Comparison of ENCODE assay signal across 9 cellular contexts in genomic region chr15:89836255-89837133, GRCh38. TPM values are rescaled to one million over a fixed set of nuclear protein-coding genes. Genes with fewer than 3 reads are reported as not detected.
DNase-seq lines count a peak whose midpoint lies in the region; ATAC-seq and TF ChIP-seq lines count a peak whose summit lies in the region.
"Had no signal": no experiment of that assay in that cellular context is flagged by ENCODE, and none has a peak within 500 bp of the region (broad histone marks: within the 10 kb centered on the region; RNA-seq: fewer than 3 reads in every experiment).

No MANE protein-coding gene starts in this region.

- WGBS in hepatocyte (ENCODE audit: low lambda C conversion rate, missing lambda C conversion rate), result 57% methylated on average over 11 of the region's 11 CpGs
- WGBS in stomach, 5 donors, result 56 to 74% (median 62%) methylated on average over 11 of the region's 11 CpGs
- WGBS in neuronal stem cell (ENCODE audit: extremely low coverage in 2 of 2, insufficient read length in 2 of 2, insufficient replicate concordance in 1 of 2), 2 donors, result no CpG with 5 or more reads among the region's 11 CpGs

- H2AFZ ChIP-seq in hepatocyte (no peak overlapping the region), neuronal stem cell (ENCODE audit: low read length) (no peak overlapping the region)

- H2BK12ac ChIP-seq in neuronal stem cell (ENCODE audit: low read length), result no peak overlapping the region

- DNase-seq in GM04504 (ENCODE audit: low read depth) (peak; percentile 94), astrocyte of the cerebellum (ENCODE audit: low read depth) (peak; percentile 92), hepatocyte (ENCODE audit: low spot score) (peak; percentile 70), stomach (no peak), NCI-H1694 (lab: John Stamatoyannopoulos, UW) (no peak), neuronal stem cell (ENCODE audit: low spot score) (no peak)
- DNase-seq in activated effector memory CD4-positive, alpha-beta T cell treated with Interleukin-2 at 50 U/mL for 16 hours, result no peak

- no peaks in the 10 kb centered on the region for H4K20me1 ChIP-seq in hepatocyte (ENCODE audit: insufficient read depth, poor library complexity, severe bottlenecking)

- in situ Hi-C loops in astrocyte of the cerebellum (cut with HindIII; ENCODE audit: low sequenced_read_pairs), result no loop called here

- H3K14ac ChIP-seq in neuronal stem cell (ENCODE audit: low read length), result no peak overlapping the region

- intact Hi-C loops in stomach (cut with DNase I; ENCODE audit: low total_unique reads), result no loop called here

- no peak for ATAC-seq in activated CD4-positive, CD25-positive, alpha-beta regulatory T cell treated with anti-CD3 and anti-CD28 coated beads, Interleukin-2, amount 50 U/mL, for 24 hours
- ATAC-seq: K562 had no signal

- no peak overlapping the region for H3K23ac ChIP-seq in neuronal stem cell (ENCODE audit: low read depth, low read length, poor library complexity)

- no peaks in the 10 kb centered on the region for H3K9me2 ChIP-seq in hepatocyte (replicated peaks; ENCODE audit: insufficient read depth)

- no peak overlapping the region for H4K91ac ChIP-seq in neuronal stem cell (ENCODE audit: low read depth, low read length, poor library complexity)

- H2BK15ac ChIP-seq in neuronal stem cell (ENCODE audit: low read length), result no peak overlapping the region

- no peak overlapping the region for H3K4ac ChIP-seq in neuronal stem cell (ENCODE audit: low read length)

- H2BK120ac ChIP-seq in neuronal stem cell (ENCODE audit: low read depth, low read length), result no peak overlapping the region

- peak overlapping the region; percentile 9 for H3K4me2 ChIP-seq in hepatocyte
- H3K4me2 ChIP-seq in neuronal stem cell (ENCODE audit: insufficient read depth, low read length, poor library complexity, severe bottlenecking), result no peak overlapping the region

- TF ChIP-seq POLR2A in stomach (IDR thresholded peaks at IDR 0.05), result no peak

- H3K4me1 ChIP-seq in hepatocyte (ENCODE audit: insufficient read depth), result peaks cover 19% of the 10 kb centered on the region
- peaks cover 0 to 46% (median 9%) of the 10 kb centered on the region in 4 donors for H3K4me1 ChIP-seq in stomach
- no peaks in the 10 kb centered on the region for H3K4me1 ChIP-seq in neuronal stem cell (ENCODE audit: control insufficient read depth in 2 of 2, insufficient read depth in 1 of 2, low read depth in 1 of 2, low read length in 2 of 2)

- no peaks in the 10 kb centered on the region for H3K36me3 ChIP-seq in hepatocyte (replicated peaks; ENCODE audit: insufficient read depth, low read depth)
- peaks cover 33 to 92% (median 73%) of the 10 kb centered on the region in 4 donors for H3K36me3 ChIP-seq in stomach
- peaks cover 20 to 86% of the 10 kb centered on the region in 2 donors for H3K36me3 ChIP-seq in neuronal stem cell (replicated peaks in 1 of 2; ENCODE audit: control insufficient read depth in 2 of 2, insufficient read depth in 2 of 2, low read length in 2 of 2)

- H3K27me3 ChIP-seq in hepatocyte (no peaks in the 10 kb centered on the region), stomach (no peaks in the 10 kb centered on the region), neuronal stem cell (ENCODE audit: control insufficient read depth in 3 of 3, insufficient read depth in 3 of 3, low read depth in 1 of 3, low read length in 3 of 3) (no peaks in the 10 kb centered on the region)

- H3K79me1 ChIP-seq in neuronal stem cell (ENCODE audit: low read depth, low read length), result no peaks in the 10 kb centered on the region

- no peak overlapping the region for H2AK5ac ChIP-seq in neuronal stem cell (ENCODE audit: low read depth, low read length)

- H3K4me3 ChIP-seq in astrocyte of the cerebellum (ENCODE audit: low read depth, low read length), result peak overlapping the region; percentile 30
- no peak overlapping the region for H3K4me3 ChIP-seq in hepatocyte
- no peak overlapping the region for H3K4me3 ChIP-seq in stomach
- H3K4me3 ChIP-seq in neuronal stem cell (ENCODE audit: low read length in 2 of 2), result no peak overlapping the region
- H3K4me3 ChIP-seq: K562 had no signal

- no peak overlapping the region for H2BK5ac ChIP-seq in neuronal stem cell (ENCODE audit: low read length)

- TF ChIP-seq CTCF in astrocyte of the cerebellum (IDR thresholded peaks at IDR 0.05; ENCODE audit: low read depth, low read length, missing control alignments), result no peak
- TF ChIP-seq CTCF in hepatocyte (IDR thresholded peaks at IDR 0.05; ENCODE audit: poor library complexity), result no peak
- TF ChIP-seq CTCF in stomach (IDR thresholded peaks at IDR 0.05), result no peak

- H3K79me2 ChIP-seq in hepatocyte, result peaks cover 4% of the 10 kb centered on the region

- H3K27ac ChIP-seq in hepatocyte (peak overlapping the region; percentile 88), stomach (peak overlapping the region in 4 of 5 donors; percentile 50 to 83 (median 72)), neuronal stem cell (replicated peaks; ENCODE audit: low read length) (no peak overlapping the region)

- H4K8ac ChIP-seq in neuronal stem cell (ENCODE audit: low read depth, low read length), result no peak overlapping the region

- no peak overlapping the region for H3K18ac ChIP-seq in neuronal stem cell (ENCODE audit: low read length)

- no peak overlapping the region for H3K9ac ChIP-seq in neuronal stem cell (ENCODE audit: low read depth, low read length, poor library complexity)

- H3K9me3 ChIP-seq in hepatocyte (ENCODE audit: low read depth) (no peaks in the 10 kb centered on the region), stomach (no peaks in the 10 kb centered on the region), neuronal stem cell (replicated peaks in 1 of 2; ENCODE audit: control insufficient read depth in 2 of 2, insufficient read depth in 1 of 2, low read depth in 1 of 2, low read length in 2 of 2) (no peaks in the 10 kb centered on the region)

- no peak for TF ChIP-seq EP300 in stomach (IDR thresholded peaks at IDR 0.05)

RNA-seq across cellular contexts. Expression of gene ANPEP, which starts 21.8 kb away (rescaled TPM):
- total RNA-seq in hepatocyte, result 115 and 137 TPM in 2 replicates
- 123 and 166 TPM in 2 replicates for polyA plus RNA-seq in hepatocyte
- 10 to 100 TPM in 2 of 5 donors, 1 to 10 TPM in 2, under 1 TPM in 1; 0.89 to 41.7 (median 5.2) TPM for total RNA-seq in stomach
- polyA plus RNA-seq in stomach, result 1 to 10 TPM; 1.9 to 7.2 (median 5.7) TPM
- polyA plus RNA-seq in neuronal stem cell (2013, experiment 1 of 2), result 3.5 TPM
- polyA plus RNA-seq in neuronal stem cell (2013, experiment 2 of 2), result 3.5 TPM

RNA-seq across cellular contexts. Expression of gene AP3S2, which starts 57.3 kb away (rescaled TPM):
- total RNA-seq in hepatocyte, result 51.7 and 61.2 TPM in 2 replicates
- polyA plus RNA-seq in hepatocyte, result 14.2 and 15.6 TPM in 2 replicates
- 10 to 100 TPM; 14.6 to 90.4 (median 34.5) TPM for total RNA-seq in stomach
- polyA plus RNA-seq in stomach, result 10 to 100 TPM in 2 of 3 donors, 1 to 10 TPM in 1; 8.4 to 24.7 (median 23.2) TPM
- polyA plus RNA-seq in neuronal stem cell (2013, experiment 1 of 2), result 30.6 TPM
- polyA plus RNA-seq in neuronal stem cell (2013, experiment 2 of 2), result 30.8 TPM

Comparison
In these comparisons a context has a peak if more than half of its experiments do, and no peak if none do; other contexts are left out.
1. DNase-seq: peak in GM04504 (single experiment), astrocyte of the cerebellum (single experiment) and hepatocyte (single experiment); none in stomach (single experiment), activated effector memory CD4-positive, alpha-beta T cell treated with Interleukin-2 at 50 U/mL for 16 hours (single experiment), NCI-H1694 (single experiment) and neuronal stem cell (single experiment).